17 cellular contexts compared by ENCODE assay signal in the genomic region with DNA sequence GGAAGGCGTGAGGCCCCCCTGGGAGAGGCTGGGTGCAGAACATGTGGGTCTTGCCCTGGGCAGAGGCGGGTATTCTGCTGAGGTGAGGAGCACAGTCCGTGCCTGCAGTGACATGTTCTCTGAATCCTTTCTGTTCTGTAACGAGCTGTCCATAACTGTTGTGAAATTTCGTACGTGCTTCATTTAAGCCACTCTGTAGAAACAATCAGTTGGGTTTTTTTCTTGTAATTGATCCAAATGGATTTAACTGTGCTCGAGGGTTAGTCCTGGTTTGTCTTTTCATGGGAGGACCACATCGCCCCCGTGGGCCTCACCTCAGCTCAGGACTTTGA.
"Had no signal": no experiment of that assay in that cellular context is flagged by ENCODE, and none has a peak within 500 bp of the region (broad histone marks: within the 10 kb centered on the region; RNA-seq: fewer than 3 reads in every experiment).

No MANE protein-coding gene starts in this region.

- H3K4me3 ChIP-seq: adrenal gland, coronary artery, spleen, thyroid gland had no signal

- DNase-seq: activated CD4-positive, alpha-beta T cell treated with anti-CD3 and anti-CD28 coated beads, Interleukin-2, amount 50 U/mL, for 4 hours; activated CD8-positive, alpha-beta memory T cell treated with anti-CD3 and anti-CD28 coated beads for 24 hours; activated CD8-positive, alpha-beta memory T cell treated with anti-CD3 and anti-CD28 coated beads, Interleukin-2, amount 50 U/mL, for 4 hours; activated naive CD4-positive, alpha-beta T cell; activated T-cell treated with anti-CD3 and anti-CD28 coated beads, Interleukin-2, amount 50 U/mL, for 24 hours; adrenal gland; cerebellar nuclear complex; foreskin melanocyte; hippocampal formation; mesenchymal stem cell; retina; spleen; stimulated activated CD4-positive, alpha-beta T cell treated with anti-CD3 and anti-CD28 coated beads, Interleukin-4, amount 100 ng/mL, for 24 hours; stimulated activated naive CD4-positive, alpha-beta T cell treated with Interleukin-2 at 50 U/mL for 16 hours; T-helper 9 cell; thyroid gland had no signal

- H3K27ac ChIP-seq: adrenal gland, coronary artery, spleen, thyroid gland had no signal

- H3K4me1 ChIP-seq: adrenal gland, spleen, thyroid gland had no signal

- H3K27me3 ChIP-seq: adrenal gland, spleen, thyroid gland had no signal

- H3K9me3 ChIP-seq: adrenal gland, spleen, thyroid gland had no signal
